In the genomic region with DNA sequence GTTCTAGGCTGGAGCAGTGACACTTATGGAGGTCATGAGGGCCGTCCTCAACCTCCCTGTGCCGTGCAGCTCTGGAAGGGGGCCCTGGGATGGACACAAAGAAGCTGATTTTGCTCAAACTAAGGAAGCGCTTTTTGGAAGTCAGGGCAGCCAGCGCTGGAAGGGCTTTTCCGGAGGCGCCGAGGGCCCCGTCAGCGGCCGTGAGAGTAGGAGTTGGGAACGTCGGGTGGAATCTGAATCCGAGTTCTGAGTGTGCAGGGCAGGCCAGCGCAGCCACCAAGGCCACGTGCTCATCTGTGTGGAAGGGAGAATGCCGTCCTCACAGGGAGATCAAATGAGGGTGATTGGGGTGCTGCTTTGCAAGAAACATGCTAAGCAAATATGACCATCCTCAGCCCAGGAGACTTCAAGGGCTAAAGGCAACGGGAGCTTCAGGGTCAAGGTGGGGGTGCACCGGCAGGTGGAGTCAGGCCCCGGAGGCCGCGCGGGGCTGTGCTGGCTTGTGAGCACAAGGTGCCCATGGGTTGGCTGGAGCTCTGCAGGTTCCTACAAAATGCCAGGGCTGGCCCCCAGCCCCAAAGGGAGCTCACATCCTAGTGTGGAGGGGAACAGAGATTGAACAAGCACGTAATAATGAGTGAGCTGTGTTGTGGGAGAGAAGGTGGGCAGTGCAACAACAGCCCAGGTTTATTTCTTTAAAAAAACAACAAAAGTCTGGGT, we compare ENCODE assay signal across 20 cellular contexts.
"Had no signal": no experiment of that assay in that cellular context is flagged by ENCODE, and none has a peak within 500 bp of the region (broad histone marks: within the 10 kb centered on the region; RNA-seq: fewer than 3 reads in every experiment).

No MANE protein-coding gene starts in this region.

- H3K36me3 Mint-ChIP-seq: activated naive CD8-positive, alpha-beta T cell; brain; stimulated activated memory B cell treated with anti-CD40 and anti-IgM and Interleukin-4, amounts not matched to agents 10 μg/mL and 1 μg/mL and 100 μg/mL, for 72 hours had no signal

- H3K9me3 ChIP-seq: heart right ventricle, thyroid gland, vagina had no signal

- H3K27me3 Mint-ChIP-seq: activated CD8-positive, alpha-beta T cell treated with anti-CD3 and anti-CD28 coated beads for 36 hours; activated naive CD8-positive, alpha-beta T cell; brain; stimulated activated memory B cell treated with anti-CD40 and anti-IgM and Interleukin-4, amounts not matched to agents 10 μg/mL and 1 μg/mL and 100 μg/mL, for 72 hours had no signal

- H3K9me3 Mint-ChIP-seq: central memory CD8-positive, alpha-beta T cell; nephron had no signal

- H3K4me3 ChIP-seq: heart right ventricle, thyroid gland, vagina had no signal

- H3K27ac ChIP-seq: heart right ventricle, thyroid gland, vagina had no signal

- H3K4me1 Mint-ChIP-seq: central memory CD8-positive, alpha-beta T cell; stimulated activated memory B cell treated with anti-CD40 and anti-IgM and Interleukin-4, amounts not matched to agents 10 μg/mL and 1 μg/mL and 100 μg/mL, for 72 hours had no signal

- ATAC-seq: activated CD8-positive, alpha-beta T cell treated with anti-CD3 and anti-CD28 coated beads for 36 hours; heart right ventricle; left cardiac atrium; SK-N-SH treated with all-trans-retinoic acid at 6 μM for 48 hours; stimulated activated memory B cell treated with anti-CD40 and anti-IgM and Interleukin-4, amounts not matched to agents 10 μg/mL and 1 μg/mL and 100 μg/mL, for 72 hours had no signal

- H3K4me3 Mint-ChIP-seq: activated CD8-positive, alpha-beta T cell treated with anti-CD3 and anti-CD28 coated beads for 36 hours; activated naive CD8-positive, alpha-beta T cell; activated T-cell treated with anti-CD3 and anti-CD28 coated beads, Interleukin-2, amount 50 U/mL, for 72 hours; central memory CD8-positive, alpha-beta T cell; nephron; stimulated activated memory B cell treated with anti-CD40 and anti-IgM and Interleukin-4, amounts not matched to agents 10 μg/mL and 1 μg/mL and 100 μg/mL, for 72 hours had no signal

- H3K27ac Mint-ChIP-seq: activated CD8-positive, alpha-beta T cell treated with anti-CD3 and anti-CD28 coated beads for 36 hours; activated T-cell treated with anti-CD3 and anti-CD28 coated beads, Interleukin-2, amount 50 U/mL, for 72 hours; nephron; stimulated activated memory B cell treated with anti-CD40 and anti-IgM and Interleukin-4, amounts not matched to agents 10 μg/mL and 1 μg/mL and 100 μg/mL, for 72 hours had no signal

- H3K36me3 ChIP-seq: heart right ventricle, thyroid gland, vagina had no signal

- H3K27me3 ChIP-seq: thyroid gland, vagina had no signal

- DNase-seq: activated CD4-positive, alpha-beta T cell treated with anti-CD3 and anti-CD28 coated beads for 1 hour; activated CD8-positive, alpha-beta memory T cell treated with anti-CD3 and anti-CD28 coated beads, Interleukin-2, amount 50 U/mL, for 48 hours; activated CD8-positive, alpha-beta T cell treated with anti-CD3 and anti-CD28 coated beads for 36 hours; activated gamma-delta T cell; activated T-cell treated with anti-CD3 and anti-CD28 coated beads, Interleukin-2, amount 50 U/mL, for 72 hours; cortex of kidney; effector memory CD4-positive, alpha-beta T cell; heart right ventricle; left cardiac atrium; mesenchymal stem cell; stimulated activated CD4-positive, alpha-beta T cell treated with anti-CD3 and anti-CD28 coated beads, Interleukin-2, amount 100 ng/mL, for 48 hours; T1000; thyroid gland had no signal
